Comparison of ENCODE assay signal across 8 cellular contexts in genomic region chr16:14922968-14923367, GRCh38. TPM values are rescaled to one million over a fixed set of nuclear protein-coding genes. Genes with fewer than 3 reads are reported as not detected.
DNase-seq lines count a peak whose midpoint lies in the region; ATAC-seq, FAIRE-seq and TF ChIP-seq lines count a peak whose summit lies in the region.
"Not testable (repeated sequence)": the region's sequence is repeated elsewhere in the genome, so short reads cannot be mapped to it uniquely, and the experiment has no call there.

No MANE protein-coding gene starts in this region.

- H3K27ac ChIP-seq in kidney (ENCODE audit: low read depth in 2 of 2, low read length in 2 of 2); suprapubic skin: not testable (repeated sequence)

- not testable (repeated sequence) for TF ChIP-seq EP300 in suprapubic skin (IDR thresholded peaks at IDR 0.05)

- not testable (repeated sequence) for ATAC-seq in Right ventricle myocardium superior (ENCODE audit: poor library complexity); mucosa of descending colon; sciatic nerve

- H3K36me3 ChIP-seq in BE2C; kidney (ENCODE audit: control insufficient read depth in 1 of 2, insufficient read depth in 2 of 2, low read length in 2 of 2); mucosa of descending colon (ENCODE audit: low read depth); suprapubic skin: not testable (repeated sequence)

- not testable (repeated sequence) for H3K27me3 ChIP-seq in BE2C, suprapubic skin

- not testable (repeated sequence) for TF ChIP-seq CTCF in BE2C (IDR thresholded peaks at IDR 0.05; ENCODE audit: low read depth, low read length); kidney (IDR thresholded peaks at IDR 0.05; ENCODE audit: borderline replicate concordance, extremely low read depth, insufficient read depth); mucosa of descending colon (IDR thresholded peaks at IDR 0.05); suprapubic skin (IDR thresholded peaks at IDR 0.05)

- not testable (repeated sequence) for H3K9ac ChIP-seq in kidney (ENCODE audit: low read length in 2 of 2)

- FAIRE-seq in kidney (lab: Jason Lieb, UNC) = not testable (repeated sequence)

- DNase-seq in BE2C (peak; percentile 3), Right ventricle myocardium superior (peak; percentile 22), kidney (peak; percentile 27), mucosa of descending colon (peak in 2 of 3 donors; percentile 28 to 37), sciatic nerve (ENCODE audit: low spot score) (peak; percentile 45), suprapubic skin (ENCODE audit: low spot score in 2 of 2) (peak; percentile 8 to 59), ureter (ENCODE audit: low spot score) (peak; percentile 36)
- DNase-seq in activated CD8-positive, alpha-beta memory T cell treated with anti-CD3 and anti-CD28 coated beads, Interleukin-2, amount 50 U/mL, for 48 hours = peak; percentile 43

- TF ChIP-seq POLR2A in suprapubic skin (IDR thresholded peaks at IDR 0.05) = not testable (repeated sequence)

- no CpG with 5 or more reads among the region's 16 CpGs for WGBS in suprapubic skin

- not testable (repeated sequence) for H3K4me3 ChIP-seq in BE2C (ENCODE audit: low read depth, low read length); kidney (ENCODE audit: low read length in 2 of 2); mucosa of descending colon; suprapubic skin

- not testable (repeated sequence) for H3K9me3 ChIP-seq in BE2C; kidney (ENCODE audit: control insufficient read depth in 1 of 2, low read length in 2 of 2); mucosa of descending colon; suprapubic skin

- not testable (repeated sequence) for H3K4me1 ChIP-seq in BE2C; kidney (ENCODE audit: control insufficient read depth in 1 of 2, insufficient read depth in 1 of 2, low read depth in 1 of 2, low read length in 2 of 2); mucosa of descending colon (ENCODE audit: low read depth); suprapubic skin

- intact Hi-C loops in Right ventricle myocardium superior (cut with DNase I); kidney (cut with DNase I); mucosa of descending colon (cut with DNase I, micrococcal nuclease); sciatic nerve (cut with DNase I): not testable (repeated sequence)

RNA-seq across cellular contexts. Expression of gene NPIPA1, which starts 14.3 kb away (rescaled TPM):
- 190 TPM for polyA plus RNA-seq in BE2C (2012; ENCODE audit: insufficient read depth, insufficient read length, low read depth)
- total RNA-seq in Right ventricle myocardium superior (38.1 TPM), kidney (79.3 TPM), mucosa of descending colon (100 to 1,000 TPM in 1 of 3 donors, 10 to 100 TPM in 2; 61.6 to 149 (median 96.3) TPM), sciatic nerve (214 TPM), suprapubic skin (100 to 1,000 TPM in 1 of 4 donors, 10 to 100 TPM in 3; 76.1 to 187 (median 78.8) TPM), ureter (158 TPM)
- polyA plus RNA-seq in kidney (ENCODE audit: insufficient read depth, low read depth, low replicate concordance) = 26.7 TPM

RNA-seq across cellular contexts. Expression of gene PDXDC1, which starts 51.9 kb away (rescaled TPM):
- polyA plus RNA-seq in BE2C (2012; ENCODE audit: insufficient read depth, insufficient read length, low read depth) = 55.1 TPM
- total RNA-seq in Right ventricle myocardium superior (72.6 TPM), kidney (113 TPM), mucosa of descending colon (100 to 1,000 TPM; 161 to 258 (median 233) TPM), sciatic nerve (58.6 TPM), suprapubic skin (10 to 100 TPM; 37.8 to 81.0 (median 62.4) TPM), ureter (133 TPM)
- 56.5 TPM for polyA plus RNA-seq in kidney (ENCODE audit: insufficient read depth, low read depth, low replicate concordance)
